Comparison of ENCODE assay signal across 20 cellular contexts in genomic region chr13:93715866-93716265, GRCh38.
"Had no signal": no experiment of that assay in that cellular context is flagged by ENCODE, and none has a peak within 500 bp of the region (broad histone marks: within the 10 kb centered on the region; RNA-seq: fewer than 3 reads in every experiment).

No MANE protein-coding gene starts in this region.

- H3K27me3 Mint-ChIP-seq: activated naive CD8-positive, alpha-beta T cell had no signal

- H3K27ac ChIP-seq: foreskin keratinocyte, lower lobe of right lung, sigmoid colon, upper lobe of left lung, WERI-Rb-1 had no signal

- H3K4me3 Mint-ChIP-seq: activated CD8-positive, alpha-beta T cell treated with anti-CD3 and anti-CD28 coated beads, Interleukin-2, amount 10 ng/mL, durations not matched to agents 7 days and 5 days; activated naive CD8-positive, alpha-beta T cell; naive thymus-derived CD4-positive, alpha-beta T cell; neural crest cell had no signal

- H3K27me3 ChIP-seq: foreskin keratinocyte, sigmoid colon, upper lobe of left lung had no signal

- H3K4me3 ChIP-seq: lower lobe of right lung, sigmoid colon, upper lobe of left lung had no signal

- H3K4me1 Mint-ChIP-seq: naive thymus-derived CD4-positive, alpha-beta T cell; neural crest cell had no signal

- DNase-seq: activated CD4-positive, alpha-beta T cell treated with anti-CD3 and anti-CD28 coated beads for 1 hour; activated CD4-positive, alpha-beta T cell treated with anti-CD3 and anti-CD28 coated beads, Interleukin-2, amount 50 U/mL, for 1 hour; activated CD8-positive, alpha-beta T cell treated with anti-CD3 and anti-CD28 coated beads, Interleukin-2, amount 10 ng/mL, durations not matched to agents 7 days and 5 days; activated naive CD4-positive, alpha-beta T cell; activated T-cell treated with anti-CD3 and anti-CD28 coated beads, Interleukin-2, amount 50 U/mL, for 1 hour; amniotic stem cell; cerebellar nuclear complex; lower lobe of right lung; naive thymus-derived CD4-positive, alpha-beta T cell; posterior cingulate gyrus; retina; sigmoid colon; stimulated activated CD4-positive, alpha-beta T cell treated with anti-CD3 and anti-CD28 coated beads, Interleukin-2, amount 100 ng/mL, for 48 hours; stimulated activated naive CD8-positive, alpha-beta T cell treated with anti-CD3 and anti-CD28 coated beads, Interleukin-15, Interleukin-2, amounts not matched to agents 100 U/mL and 50 U/mL, for 24 hours; upper lobe of left lung; WERI-Rb-1 had no signal

- H3K4me1 ChIP-seq: foreskin keratinocyte, lower lobe of right lung, sigmoid colon, upper lobe of left lung had no signal

- ATAC-seq: activated CD8-positive, alpha-beta T cell treated with anti-CD3 and anti-CD28 coated beads, Interleukin-2, amount 10 ng/mL, durations not matched to agents 7 days and 5 days; foreskin keratinocyte; left lobe of liver; lower lobe of right lung; naive thymus-derived CD4-positive, alpha-beta T cell; stimulated activated naive CD8-positive, alpha-beta T cell treated with anti-CD3 and anti-CD28 coated beads, Interleukin-15, Interleukin-2, amounts not matched to agents 100 U/mL and 50 U/mL, for 24 hours had no signal

- H3K36me3 ChIP-seq: lower lobe of right lung, sigmoid colon, upper lobe of left lung had no signal

- H3K27ac Mint-ChIP-seq: activated CD8-positive, alpha-beta T cell treated with anti-CD3 and anti-CD28 coated beads, Interleukin-2, amount 10 ng/mL, durations not matched to agents 7 days and 5 days; activated naive CD8-positive, alpha-beta T cell; naive thymus-derived CD4-positive, alpha-beta T cell had no signal
